ENCODE assay signal across 23 cellular contexts in genomic region chr3:193746832-193747231, GRCh38.
DNase-seq lines count a peak whose midpoint lies in the region; ATAC-seq, FAIRE-seq and TF ChIP-seq lines count a peak whose summit lies in the region.
"Had no signal": no experiment of that assay in that cellular context is flagged by ENCODE, and none has a peak within 500 bp of the region (broad histone marks: within the 10 kb centered on the region; RNA-seq: fewer than 3 reads in every experiment).

No MANE protein-coding gene starts in this region.

- no peak overlapping the region for H3K4me3 ChIP-seq in BE2C (ENCODE audit: low read depth, low read length)
- H3K4me3 ChIP-seq in small intestine (ENCODE audit: low read depth in 1 of 2, low read length in 2 of 2), result no peak overlapping the region
- H3K4me3 ChIP-seq: BLaER1 treated with 17β-estradiol and CSF1 and Interleukin-3, amounts not matched to agents 10 nM and 100 nM; GM12878 had no signal

- H3K27me3 ChIP-seq in BE2C, result no peaks in the 10 kb centered on the region
- H3K27me3 ChIP-seq in small intestine (ENCODE audit: control insufficient read depth in 2 of 2, insufficient read depth in 2 of 2, low read length in 2 of 2), result no peaks in the 10 kb centered on the region
- H3K27me3 ChIP-seq: BLaER1 treated with 17β-estradiol and CSF1 and Interleukin-3, amounts not matched to agents 10 nM and 100 nM had no signal

- ATAC-seq in HG03460 (IDR thresholded peaks at IDR 0.05; ENCODE audit: unreplicated experiment), result no peak
- ATAC-seq: CD8-positive, alpha-beta T cell; GM12878 had no signal

- intact Hi-C loops in Calu3 (cut with micrococcal nuclease; ENCODE audit: unreplicated experiment), result no loop called here

- H3K9me3 Mint-ChIP-seq in Calu3 (ENCODE audit: low read depth, unreplicated experiment) (no peaks in the 10 kb centered on the region), mesothelial cell of epicardium (peaks cover 14% of the 10 kb centered on the region)
- H3K9me3 Mint-ChIP-seq: CD4-positive, alpha-beta T cell had no signal

- BruUV-seq in Calu3 (replicated peaks; lab: Mats Ljungman, UMichigan), result no TSS peak

- CTCF ChIA-PET in Calu3 (lab: Charles Lee), result no interaction called here

- H3K27ac Mint-ChIP-seq in Calu3 (ENCODE audit: unreplicated experiment) (peak overlapping the region; percentile 10), mesothelial cell of epicardium (peak overlapping the region; percentile 1)
- H3K27ac Mint-ChIP-seq: CD4-positive, alpha-beta T cell; CD8-positive, alpha-beta T cell had no signal

- TF ChIP-seq CTCF in BE2C (IDR thresholded peaks at IDR 0.05; ENCODE audit: low read depth, low read length), result no peak
- TF ChIP-seq CTCF in Calu3 (IDR thresholded peaks at IDR 0.05; ENCODE audit: unreplicated experiment), result no peak
- TF ChIP-seq CTCF in mesothelial cell of epicardium (IDR thresholded peaks at IDR 0.05; ENCODE audit: unreplicated experiment), result no peak

- peak; percentile 40 for DNase-seq in BE2C
- no peak for DNase-seq in Calu3
- DNase-seq in mesothelial cell of epicardium (ENCODE audit: low spot score in 2 of 2, unreplicated experiment in 2 of 2), result no peak
- DNase-seq in small intestine, result no peak
- DNase-seq: 8988T; ACHN; Caco-2; CD4-positive, alpha-beta T cell; CD8-positive, alpha-beta T cell; DMS 273 treated with DMSO at 0.1 percent for 48 hours; DMS153; DMS53; DMS79; DND-41; EL; GDM1 had no signal

- no peak overlapping the region for H3K27ac ChIP-seq in small intestine (ENCODE audit: low read depth in 1 of 2, low read length in 1 of 2)
- H3K27ac ChIP-seq: BLaER1 treated with 17β-estradiol and CSF1 and Interleukin-3, amounts not matched to agents 10 nM and 100 nM; C4-2B had no signal

- H3K4me3 Mint-ChIP-seq in Calu3 (ENCODE audit: low read depth, unreplicated experiment), result no peak overlapping the region
- H3K4me3 Mint-ChIP-seq in mesothelial cell of epicardium, result no peak overlapping the region
- H3K4me3 Mint-ChIP-seq: CD4-positive, alpha-beta T cell; CD8-positive, alpha-beta T cell had no signal

- H3K36me3 Mint-ChIP-seq in Calu3 (ENCODE audit: insufficient read depth, unreplicated experiment), result peaks cover 8% of the 10 kb centered on the region
- H3K36me3 Mint-ChIP-seq in mesothelial cell of epicardium, result peaks cover 4% of the 10 kb centered on the region
- H3K36me3 Mint-ChIP-seq: CD8-positive, alpha-beta T cell had no signal

- FAIRE-seq in small intestine (lab: Jason Lieb, UNC), result no peak
- FAIRE-seq: A204.1, GM12878, GM12892, GM18507 had no signal

- 96 to 97% (median 96%) methylated on average over 5 of the region's 5 CpGs for WGBS in small intestine, 3 donors

- H3K4me1 Mint-ChIP-seq in Calu3 (ENCODE audit: low read depth, unreplicated experiment), result peaks cover 37% of the 10 kb centered on the region
- H3K4me1 Mint-ChIP-seq in mesothelial cell of epicardium, result peaks cover 32% of the 10 kb centered on the region

- H3K4me1 ChIP-seq in BE2C, result peaks cover 34% of the 10 kb centered on the region
- H3K4me1 ChIP-seq in small intestine (ENCODE audit: control insufficient read depth in 2 of 2, insufficient read depth in 1 of 2, low read depth in 1 of 2, low read length in 1 of 2), result no peaks in the 10 kb centered on the region

- H3K9me3 ChIP-seq in BE2C (no peaks in the 10 kb centered on the region), small intestine (ENCODE audit: control insufficient read depth, low read depth) (no peaks in the 10 kb centered on the region)
- H3K9me3 ChIP-seq: Caco-2 had no signal

- no peaks in the 10 kb centered on the region for H3K36me3 ChIP-seq in BE2C
- no peaks in the 10 kb centered on the region for H3K36me3 ChIP-seq in small intestine (ENCODE audit: control insufficient read depth in 2 of 2, insufficient read depth in 2 of 2, low read length in 2 of 2)
- H3K36me3 ChIP-seq: BLaER1 treated with 17β-estradiol and CSF1 and Interleukin-3, amounts not matched to agents 10 nM and 100 nM had no signal

- H3K27me3 Mint-ChIP-seq in Calu3 (ENCODE audit: unreplicated experiment) (no peaks in the 10 kb centered on the region), mesothelial cell of epicardium (ENCODE audit: low read depth) (no peaks in the 10 kb centered on the region)
